15 cellular contexts compared by ENCODE assay signal in the genomic region with DNA sequence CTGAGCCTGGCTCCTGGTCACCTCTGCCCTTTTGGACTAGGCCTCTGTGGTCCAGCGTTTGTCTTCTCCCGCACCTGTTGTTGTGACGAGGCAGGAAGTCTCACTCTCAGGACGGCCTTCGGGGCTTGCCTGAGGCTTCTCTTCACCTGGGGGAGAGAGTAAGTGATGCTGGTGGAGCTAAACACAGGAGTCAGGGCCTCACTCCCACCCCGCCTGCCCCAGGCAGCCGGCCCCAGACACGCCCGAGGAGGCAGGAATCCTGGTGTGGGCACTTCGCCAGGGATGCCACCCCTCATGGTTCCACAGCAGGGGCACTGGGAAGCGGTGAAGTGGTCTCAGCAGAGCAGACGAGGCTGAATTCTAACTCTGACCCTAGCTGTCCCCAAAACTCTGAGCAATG. TPM values are rescaled to one million over a fixed set of nuclear protein-coding genes. Genes with fewer than 3 reads are reported as not detected.
DNase-seq lines count a peak whose midpoint lies in the region; ATAC-seq lines count a peak whose summit lies in the region.
"Had no signal": no experiment of that assay in that cellular context is flagged by ENCODE, and none has a peak within 500 bp of the region (broad histone marks: within the 10 kb centered on the region; RNA-seq: fewer than 3 reads in every experiment).

No MANE protein-coding gene starts in this region.

- H3K4me1 ChIP-seq in CD8-positive, alpha-beta memory T cell (ENCODE audit: insufficient read depth, low read length) = peaks cover 2% of the 10 kb centered on the region
- H3K4me1 ChIP-seq: Caco-2 had no signal

- POLR2A ChIA-PET in activated CD4-positive, alpha-beta T cell treated with anti-CD3 and anti-CD28 coated beads, Interleukin-2, amount 10 ng/mL, durations not matched to agents 7 days and 5 days (lab: Charles Lee) = no interaction called here
- POLR2A ChIA-PET in CD8-positive, alpha-beta memory T cell (lab: Charles Lee) = no interaction called here

- CTCF ChIA-PET in activated CD4-positive, alpha-beta T cell treated with anti-CD3 and anti-CD28 coated beads, Interleukin-2, amount 10 ng/mL, durations not matched to agents 7 days and 5 days (lab: Charles Lee) = interaction anchor here (0.9 to 2.0 kb wide), 4 partner anchors 10 to 53 kb away, joined by 3 to 4 read pairs (median 4); no protein-coding TSS in a partner anchor
- CTCF ChIA-PET in CD8-positive, alpha-beta memory T cell (lab: Charles Lee) = no interaction called here

- H3K27me3 ChIP-seq in CD8-positive, alpha-beta memory T cell (ENCODE audit: insufficient read depth, low read length, poor library complexity, severe bottlenecking) = no peaks in the 10 kb centered on the region

- H3K27ac Mint-ChIP-seq in activated CD4-positive, alpha-beta T cell treated with anti-CD3 and anti-CD28 coated beads, Interleukin-2, amount 10 ng/mL, durations not matched to agents 7 days and 5 days = peak overlapping the region; percentile 22
- H3K27ac Mint-ChIP-seq in stimulated activated naive CD8-positive, alpha-beta T cell treated with anti-CD3 and anti-CD28 coated beads, Interleukin-15, Interleukin-2, amounts not matched to agents 100 ng/mL and 50 ng/mL, for 24 hours = peak overlapping the region; percentile 85
- no peak overlapping the region for H3K27ac Mint-ChIP-seq in CD8-positive, alpha-beta memory T cell

- H3K4me1 Mint-ChIP-seq in activated CD4-positive, alpha-beta T cell treated with anti-CD3 and anti-CD28 coated beads, Interleukin-2, amount 10 ng/mL, durations not matched to agents 7 days and 5 days = peaks cover 53% of the 10 kb centered on the region
- H3K4me1 Mint-ChIP-seq in stimulated activated naive CD8-positive, alpha-beta T cell treated with anti-CD3 and anti-CD28 coated beads, Interleukin-15, Interleukin-2, amounts not matched to agents 100 ng/mL and 50 ng/mL, for 24 hours (ENCODE audit: low read depth) = peaks cover 66% of the 10 kb centered on the region
- H3K4me1 Mint-ChIP-seq in CD8-positive, alpha-beta memory T cell = peaks cover 5 to 9% (median 7%) of the 10 kb centered on the region in 3 donors

- no peak overlapping the region for H3K4me3 ChIP-seq in CD8-positive, alpha-beta memory T cell (ENCODE audit: low read length)
- H3K4me3 ChIP-seq: K562 had no signal

- H3K27me3 Mint-ChIP-seq in activated CD4-positive, alpha-beta T cell treated with anti-CD3 and anti-CD28 coated beads, Interleukin-2, amount 10 ng/mL, durations not matched to agents 7 days and 5 days = no peaks in the 10 kb centered on the region
- no peaks in the 10 kb centered on the region for H3K27me3 Mint-ChIP-seq in stimulated activated naive CD8-positive, alpha-beta T cell treated with anti-CD3 and anti-CD28 coated beads, Interleukin-15, Interleukin-2, amounts not matched to agents 100 ng/mL and 50 ng/mL, for 24 hours
- peaks cover 0 to 6% of the 10 kb centered on the region in 2 donors for H3K27me3 Mint-ChIP-seq in CD8-positive, alpha-beta memory T cell
- H3K27me3 Mint-ChIP-seq: B cell had no signal

- peaks cover 3% of the 10 kb centered on the region for H3K9me3 Mint-ChIP-seq in activated CD4-positive, alpha-beta T cell treated with anti-CD3 and anti-CD28 coated beads, Interleukin-2, amount 10 ng/mL, durations not matched to agents 7 days and 5 days
- H3K9me3 Mint-ChIP-seq in stimulated activated naive CD8-positive, alpha-beta T cell treated with anti-CD3 and anti-CD28 coated beads, Interleukin-15, Interleukin-2, amounts not matched to agents 100 ng/mL and 50 ng/mL, for 24 hours = no peaks in the 10 kb centered on the region
- H3K9me3 Mint-ChIP-seq in CD8-positive, alpha-beta memory T cell = no peaks in the 10 kb centered on the region

- H3K36me3 ChIP-seq in CD8-positive, alpha-beta memory T cell (ENCODE audit: insufficient read depth, low read length) = no peaks in the 10 kb centered on the region

- no peaks in the 10 kb centered on the region for H3K9me3 ChIP-seq in CD8-positive, alpha-beta memory T cell (ENCODE audit: low read length)
- H3K9me3 ChIP-seq: Caco-2 had no signal

- DNase-seq in activated CD4-positive, alpha-beta T cell treated with anti-CD3 and anti-CD28 coated beads, Interleukin-2, amount 10 ng/mL, durations not matched to agents 7 days and 5 days = no peak
- DNase-seq in activated CD4-positive, alpha-beta T cell treated with anti-CD3 and anti-CD28 coated beads for 4 hours = no peak
- DNase-seq in stimulated activated naive CD8-positive, alpha-beta T cell treated with anti-CD3 and anti-CD28 coated beads, Interleukin-15, Interleukin-2, amounts not matched to agents 100 U/mL and 50 U/mL, for 24 hours = no peak
- DNase-seq in mesenteric fat pad (ENCODE audit: low spot score) (peak; percentile 89), NCI-H2227 treated with DMSO at 0.1 percent for 48 hours (lab: John Stamatoyannopoulos, UW) (no peak)
- DNase-seq in activated naive CD4-positive, alpha-beta T cell treated with anti-CD3 and anti-CD28 coated beads, Interleukin-2, amount 50 U/mL, for 16 hours = no peak
- DNase-seq in CD8-positive, alpha-beta memory T cell = no peak
- DNase-seq: Caco-2, NCI-H1092 treated with DMSO at 0.1 percent for 48 hours, NCI-H2081 treated with DMSO at 0.1 percent for 48 hours had no signal

- no peak for ATAC-seq in stimulated activated naive CD8-positive, alpha-beta T cell treated with anti-CD3 and anti-CD28 coated beads, Interleukin-15, Interleukin-2, amounts not matched to agents 100 U/mL and 50 U/mL, for 24 hours

- no peak overlapping the region for H3K4me3 Mint-ChIP-seq in activated CD4-positive, alpha-beta T cell treated with anti-CD3 and anti-CD28 coated beads, Interleukin-2, amount 10 ng/mL, durations not matched to agents 7 days and 5 days
- H3K4me3 Mint-ChIP-seq in stimulated activated naive CD8-positive, alpha-beta T cell treated with anti-CD3 and anti-CD28 coated beads, Interleukin-15, Interleukin-2, amounts not matched to agents 100 ng/mL and 50 ng/mL, for 24 hours = no peak overlapping the region
- H3K4me3 Mint-ChIP-seq in CD8-positive, alpha-beta memory T cell = no peak overlapping the region
- H3K4me3 Mint-ChIP-seq: B cell had no signal

- peaks cover 73% of the 10 kb centered on the region for H3K36me3 Mint-ChIP-seq in activated CD4-positive, alpha-beta T cell treated with anti-CD3 and anti-CD28 coated beads, Interleukin-2, amount 10 ng/mL, durations not matched to agents 7 days and 5 days (ENCODE audit: low read depth)
- H3K36me3 Mint-ChIP-seq in stimulated activated naive CD8-positive, alpha-beta T cell treated with anti-CD3 and anti-CD28 coated beads, Interleukin-15, Interleukin-2, amounts not matched to agents 100 ng/mL and 50 ng/mL, for 24 hours (ENCODE audit: low read depth) = peaks cover 98% of the 10 kb centered on the region
- H3K36me3 Mint-ChIP-seq in CD8-positive, alpha-beta memory T cell = peaks cover 5 to 45% (median 9%) of the 10 kb centered on the region in 3 donors

- no peak overlapping the region for H3K27ac ChIP-seq in CD8-positive, alpha-beta memory T cell (ENCODE audit: low read depth, low read length)

RNA-seq across cellular contexts. Expression of a gene that starts 42.4 kb away (rescaled TPM):
- 100 to 1,000 TPM; 124 to 142 TPM for total RNA-seq in activated CD4-positive, alpha-beta T cell treated with anti-CD3 and anti-CD28 coated beads, Interleukin-2, amount 10 ng/mL, durations not matched to agents 7 days and 5 days
- 2.4 TPM for total RNA-seq in mesenteric fat pad
- total RNA-seq in CD8-positive, alpha-beta memory T cell = 1,000 to 10,000 TPM; 1,178 to 1,224 TPM
- 8.3 TPM for polyA plus RNA-seq in CD8-positive, alpha-beta memory T cell
- total RNA-seq: A172, Caco-2, NCI-H460 had no signal
- polyA plus RNA-seq: K562 had no signal

RNA-seq across cellular contexts. Expression of a gene that starts 42.5 kb away (rescaled TPM):
- 10 to 100 TPM; 16.1 to 16.5 TPM for total RNA-seq in activated CD4-positive, alpha-beta T cell treated with anti-CD3 and anti-CD28 coated beads, Interleukin-2, amount 10 ng/mL, durations not matched to agents 7 days and 5 days
- total RNA-seq in mesenteric fat pad = 24.6 TPM
- 10 to 100 TPM; 30.1 to 33.5 TPM for total RNA-seq in CD8-positive, alpha-beta memory T cell
- 19.8 TPM for polyA plus RNA-seq in CD8-positive, alpha-beta memory T cell

Comparison
In these comparisons a context has a peak if more than half of its experiments do, and no peak if none do; other contexts are left out.
1. H3K27ac Mint-ChIP-seq: peak in activated CD4-positive, alpha-beta T cell treated with anti-CD3 and anti-CD28 coated beads, Interleukin-2, amount 10 ng/mL, durations not matched to agents 7 days and 5 days (single experiment) and stimulated activated naive CD8-positive, alpha-beta T cell treated with anti-CD3 and anti-CD28 coated beads, Interleukin-15, Interleukin-2, amounts not matched to agents 100 ng/mL and 50 ng/mL, for 24 hours (single experiment); none in CD8-positive, alpha-beta memory T cell (0 of 8).
2. RNA of a gene that starts 42.4 kb away (total RNA-seq): 1,178 to 1,224 TPM in CD8-positive, alpha-beta memory T cell and 124 to 142 TPM in activated CD4-positive, alpha-beta T cell treated with anti-CD3 and anti-CD28 coated beads, Interleukin-2, amount 10 ng/mL, durations not matched to agents 7 days and 5 days; 2.4 TPM in mesenteric fat pad (single experiment); every median in the first group is over 10 times any median in the second.